Comparison of ENCODE assay signal across 33 cellular contexts in genomic region chr2:120930861-120931260, GRCh38.
"Had no signal": no experiment of that assay in that cellular context is flagged by ENCODE, and none has a peak within 500 bp of the region (broad histone marks: within the 10 kb centered on the region; RNA-seq: fewer than 3 reads in every experiment).

No MANE protein-coding gene starts in this region.

- FAIRE-seq: keratinocyte, pancreas had no signal

- H3K27ac Mint-ChIP-seq: activated CD4-positive, alpha-beta memory T cell treated with anti-CD3 and anti-CD28 coated beads for 36 hours; activated CD4-positive, alpha-beta T cell treated with anti-CD3 and anti-CD28 coated beads, Interleukin-2, amount 10 ng/mL, durations not matched to agents 24 days and 14 days; activated naive CD4-positive, alpha-beta T cell treated with anti-CD3 and anti-CD28 coated beads for 36 hours; activated naive CD8-positive, alpha-beta T cell treated with anti-CD3 and anti-CD28 coated beads for 36 hours; activated T-helper 1 cell treated with anti-CD3 and anti-CD28 coated beads, Interleukin-12 subunit alpha, Interleukin-12 subunit beta, Interleukin-2, Interleukin-4 antibody, amounts not matched to agents 30 ng/mL and 10 ng/mL and 1 ng/mL, durations not matched to agents 14 hours and 24 hours and 36 hours; mesothelial cell of epicardium; naive B cell; nephron progenitor cell; stimulated activated effector memory CD8-positive, alpha-beta T cell treated with anti-CD3 and anti-CD28 coated beads, Interleukin-12 subunit alpha, Interleukin-12 subunit beta, amount 100 ng/mL, for 72 hours; stimulated activated naive CD8-positive, alpha-beta T cell treated with anti-CD3 and anti-CD28 coated beads, Interleukin-15, Interleukin-2, amounts not matched to agents 100 ng/mL and 50 ng/mL, for 24 hours; T-helper 17 cell had no signal

- H3K36me3 Mint-ChIP-seq: activated CD4-positive, alpha-beta memory T cell treated with anti-CD3 and anti-CD28 coated beads for 36 hours; activated naive CD8-positive, alpha-beta T cell treated with anti-CD3 and anti-CD28 coated beads for 36 hours; naive B cell; stimulated activated effector memory CD8-positive, alpha-beta T cell treated with anti-CD3 and anti-CD28 coated beads, Interleukin-12 subunit alpha, Interleukin-12 subunit beta, amount 100 ng/mL, for 72 hours had no signal

- H3K27me3 Mint-ChIP-seq: activated CD4-positive, alpha-beta memory T cell treated with anti-CD3 and anti-CD28 coated beads for 36 hours; activated CD4-positive, alpha-beta T cell treated with anti-CD3 and anti-CD28 coated beads, Interleukin-2, amount 10 ng/mL, durations not matched to agents 24 days and 14 days; naive B cell; stimulated activated naive CD8-positive, alpha-beta T cell treated with anti-CD3 and anti-CD28 coated beads, Interleukin-15, Interleukin-2, amounts not matched to agents 100 ng/mL and 50 ng/mL, for 24 hours had no signal

- H3K4me3 ChIP-seq: ascending aorta, pancreas, thoracic aorta, uterus had no signal

- H3K9me3 Mint-ChIP-seq: activated CD4-positive, alpha-beta memory T cell treated with anti-CD3 and anti-CD28 coated beads for 36 hours; activated CD4-positive, alpha-beta T cell treated with anti-CD3 and anti-CD28 coated beads, Interleukin-2, amount 10 ng/mL, durations not matched to agents 24 days and 14 days; activated naive CD4-positive, alpha-beta T cell treated with anti-CD3 and anti-CD28 coated beads for 36 hours; activated naive CD8-positive, alpha-beta T cell treated with anti-CD3 and anti-CD28 coated beads for 36 hours; activated T-helper 1 cell treated with anti-CD3 and anti-CD28 coated beads, Interleukin-12 subunit alpha, Interleukin-12 subunit beta, Interleukin-2, Interleukin-4 antibody, amounts not matched to agents 30 ng/mL and 10 ng/mL and 1 ng/mL, durations not matched to agents 14 hours and 24 hours and 36 hours; mesothelial cell of epicardium; stimulated activated effector memory CD8-positive, alpha-beta T cell treated with anti-CD3 and anti-CD28 coated beads, Interleukin-12 subunit alpha, Interleukin-12 subunit beta, amount 100 ng/mL, for 72 hours; stimulated activated naive CD8-positive, alpha-beta T cell treated with anti-CD3 and anti-CD28 coated beads, Interleukin-15, Interleukin-2, amounts not matched to agents 100 ng/mL and 50 ng/mL, for 24 hours had no signal

- ATAC-seq: left colon; pancreas; right cardiac atrium; stimulated activated effector memory CD8-positive, alpha-beta T cell treated with anti-CD3 and anti-CD28 coated beads, Interleukin-12 subunit alpha, Interleukin-12 subunit beta, amount 100 ng/mL, for 72 hours; T-helper 17 cell had no signal

- H3K4me3 Mint-ChIP-seq: activated CD4-positive, alpha-beta memory T cell treated with anti-CD3 and anti-CD28 coated beads for 36 hours; activated CD4-positive, alpha-beta T cell treated with anti-CD3 and anti-CD28 coated beads, Interleukin-2, amount 10 ng/mL, durations not matched to agents 24 days and 14 days; activated naive CD4-positive, alpha-beta T cell treated with anti-CD3 and anti-CD28 coated beads for 36 hours; activated naive CD8-positive, alpha-beta T cell treated with anti-CD3 and anti-CD28 coated beads for 36 hours; activated T-helper 1 cell treated with anti-CD3 and anti-CD28 coated beads, Interleukin-12 subunit alpha, Interleukin-12 subunit beta, Interleukin-2, Interleukin-4 antibody, amounts not matched to agents 30 ng/mL and 10 ng/mL and 1 ng/mL, durations not matched to agents 14 hours and 24 hours and 36 hours; mesothelial cell of epicardium; naive B cell; nephron progenitor cell; stimulated activated effector memory CD8-positive, alpha-beta T cell treated with anti-CD3 and anti-CD28 coated beads, Interleukin-12 subunit alpha, Interleukin-12 subunit beta, amount 100 ng/mL, for 72 hours; stimulated activated naive CD8-positive, alpha-beta T cell treated with anti-CD3 and anti-CD28 coated beads, Interleukin-15, Interleukin-2, amounts not matched to agents 100 ng/mL and 50 ng/mL, for 24 hours; T-helper 17 cell had no signal

- H3K9me3 ChIP-seq: pancreas, thoracic aorta, uterus had no signal

- H3K27me3 ChIP-seq: ascending aorta, pancreas, uterus had no signal

- H3K36me3 ChIP-seq: pancreas, thoracic aorta, uterus, WERI-Rb-1 had no signal

- H3K4me1 Mint-ChIP-seq: activated CD4-positive, alpha-beta T cell treated with anti-CD3 and anti-CD28 coated beads, Interleukin-2, amount 10 ng/mL, durations not matched to agents 24 days and 14 days; activated naive CD8-positive, alpha-beta T cell treated with anti-CD3 and anti-CD28 coated beads for 36 hours; naive B cell; stimulated activated effector memory CD8-positive, alpha-beta T cell treated with anti-CD3 and anti-CD28 coated beads, Interleukin-12 subunit alpha, Interleukin-12 subunit beta, amount 100 ng/mL, for 72 hours; T-helper 17 cell had no signal

- DNase-seq: activated CD4-positive, alpha-beta memory T cell treated with anti-CD3 and anti-CD28 coated beads for 36 hours; activated CD4-positive, alpha-beta T cell treated with anti-CD3 and anti-CD28 coated beads, Interleukin-2, amount 10 ng/mL, durations not matched to agents 24 days and 14 days; activated CD4-positive, CD25-positive, alpha-beta regulatory T cell treated with anti-CD3 and anti-CD28 coated beads, Interleukin-2, amount 50 U/mL, for 72 hours; activated CD8-positive, alpha-beta memory T cell treated with anti-CD3 and anti-CD28 coated beads, Interleukin-2, amount 50 U/mL, for 4 hours; activated effector memory CD4-positive, alpha-beta T cell treated with anti-CD3 and anti-CD28 coated beads, Interleukin-2, amount 50 U/mL, for 16 hours; activated naive CD4-positive, alpha-beta T cell treated with anti-CD3 and anti-CD28 coated beads for 36 hours; activated naive CD8-positive, alpha-beta T cell treated with anti-CD3 and anti-CD28 coated beads for 36 hours; activated T-cell treated with anti-CD3 and anti-CD28 coated beads, Interleukin-2, amount 50 U/mL, for 1 hour; central memory CD4-positive, alpha-beta T cell; dermis blood vessel endothelial cell; effector memory CD4-positive, alpha-beta T cell; foreskin fibroblast; head of caudate nucleus; hippocampal formation; left colon; mammary epithelial cell; naive B cell; nephron progenitor cell; stimulated activated CD4-positive, alpha-beta T cell treated with anti-CD3 and anti-CD28 coated beads, Interleukin-12 subunit alpha, Interleukin-12 subunit beta, amount 100 ng/mL, for 4 hours; stimulated activated CD4-positive, alpha-beta T cell treated with anti-CD3 and anti-CD28 coated beads, Interleukin-4, amount 100 ng/mL, for 24 hours; T-helper 17 cell; T1000; uterus; WERI-Rb-1 had no signal

- H3K27ac ChIP-seq: ascending aorta, pancreas, thoracic aorta, uterus, WERI-Rb-1 had no signal
